Comparison of ENCODE assay signal across 9 cellular contexts in genomic region chr10:34994565-34995142, GRCh38.
DNase-seq lines count a peak whose midpoint lies in the region; ATAC-seq and TF ChIP-seq lines count a peak whose summit lies in the region.
"Had no signal": no experiment of that assay in that cellular context is flagged by ENCODE, and none has a peak within 500 bp of the region (broad histone marks: within the 10 kb centered on the region; RNA-seq: fewer than 3 reads in every experiment).

No MANE protein-coding gene starts in this region.

- no peaks in the 10 kb centered on the region for H3K9me3 ChIP-seq in endodermal cell (ENCODE audit: control insufficient read depth, low read length)

- no peaks in the 10 kb centered on the region for H3K36me3 ChIP-seq in BJ (ENCODE audit: control insufficient read depth, insufficient read depth, low read length)
- no peaks in the 10 kb centered on the region for H3K36me3 ChIP-seq in endodermal cell (ENCODE audit: control insufficient read depth, insufficient read depth, low read length)

- no peak overlapping the region for H3K27ac ChIP-seq in endodermal cell (ENCODE audit: low read depth, low read length)
- H3K27ac ChIP-seq: SK-N-MC had no signal

- H3K4me3 ChIP-seq in BJ (ENCODE audit: low read depth, low read length) (no peak overlapping the region), endodermal cell (ENCODE audit: low read length) (no peak overlapping the region)
- H3K4me3 ChIP-seq: SK-N-MC had no signal

- peak; percentile 72 for TF ChIP-seq CTCF in BJ (IDR thresholded peaks at IDR 0.05; ENCODE audit: insufficient read depth, low read depth, low read length)
- TF ChIP-seq CTCF in endodermal cell (conservative IDR thresholded peaks at IDR 0.05), result peak; percentile 90

- POLR2A ChIA-PET in BJ (lab: Charles Lee), result no interaction called here

- 28 to 33% methylated on average over 5 to 7 of the region's 7 CpGs for WGBS in endodermal cell (ENCODE audit: insufficient coverage in 1 of 2, insufficient read length in 1 of 2), 2 experiments

- H3K9ac ChIP-seq in endodermal cell (ENCODE audit: extremely low read depth, low read length, poor library complexity, severe bottlenecking), result no peak overlapping the region

- peaks cover 3% of the 10 kb centered on the region for H3K27me3 Mint-ChIP-seq in endodermal cell (ENCODE audit: insufficient read depth)

- H3K36me3 Mint-ChIP-seq in endodermal cell (ENCODE audit: low read depth), result no peaks in the 10 kb centered on the region

- H3K4me3 Mint-ChIP-seq in endodermal cell, result no peak overlapping the region

- DNase-seq in BJ (ENCODE audit: low read depth) (no peak), NCI-H345 (lab: John Stamatoyannopoulos, UW) (peak; percentile 26), endodermal cell (peak; percentile 91), myocyte (ENCODE audit: low read depth) (peak; percentile 35)
- DNase-seq in activated CD4-positive, alpha-beta T cell treated with anti-CD3 and anti-CD28 coated beads, Interleukin-2, amount 50 U/mL, for 24 hours (ENCODE audit: low read depth in 1 of 2, low spot score in 1 of 2), result peak; percentile 21 to 69
- DNase-seq in stimulated activated naive CD4-positive, alpha-beta T cell treated with Interleukin-2 at 50 U/mL for 16 hours (lab: John Stamatoyannopoulos, UW), result peak; percentile 10

- ATAC-seq in GM18907 (IDR thresholded peaks at IDR 0.05; ENCODE audit: unreplicated experiment), result peak; percentile 89
- peak; percentile 90 for ATAC-seq in HG03095 (IDR thresholded peaks at IDR 0.05; ENCODE audit: unreplicated experiment)

- no peaks in the 10 kb centered on the region for H3K9me3 Mint-ChIP-seq in endodermal cell

- peak overlapping the region; percentile 78 for H3K27ac Mint-ChIP-seq in endodermal cell

- no peaks in the 10 kb centered on the region for H3K4me1 ChIP-seq in endodermal cell (ENCODE audit: control insufficient read depth, insufficient read depth, low read length)

- CTCF ChIA-PET in BJ (lab: Yijun Ruan, JAX), result interaction anchor here (0.6 to 4.7 kb wide), 24 partner anchors 9 to 328 kb away, joined by 3 to 53 read pairs (median 4); no protein-coding TSS in a partner anchor

- H3K27me3 ChIP-seq in BJ (ENCODE audit: control insufficient read depth, insufficient read depth, low read length), result no peaks in the 10 kb centered on the region
- H3K27me3 ChIP-seq in endodermal cell (ENCODE audit: control insufficient read depth, insufficient read depth, low read length, poor library complexity, severe bottlenecking), result no peaks in the 10 kb centered on the region

- peaks cover 4% of the 10 kb centered on the region for H3K4me1 Mint-ChIP-seq in endodermal cell
